ENCODE assay signal across 15 cellular contexts in genomic region chr3:122973893-122974615, GRCh38. TPM values are rescaled to one million over a fixed set of nuclear protein-coding genes. Genes with fewer than 3 reads are reported as not detected.
DNase-seq lines count a peak whose midpoint lies in the region; ATAC-seq and TF ChIP-seq lines count a peak whose summit lies in the region.
"Had no signal": no experiment of that assay in that cellular context is flagged by ENCODE, and none has a peak within 500 bp of the region (broad histone marks: within the 10 kb centered on the region; RNA-seq: fewer than 3 reads in every experiment).

No MANE protein-coding gene starts in this region.

- H3K27me3 Mint-ChIP-seq in activated T-cell treated with anti-CD3 and anti-CD28 coated beads, Interleukin-2, amount 50 U/mL, for 24 hours, result no peaks in the 10 kb centered on the region
- H3K27me3 Mint-ChIP-seq: activated naive CD8-positive, alpha-beta T cell had no signal

- H3K27ac ChIP-seq in cingulate gyrus (ENCODE audit: low read depth, low read length), result peak overlapping the region; percentile 60
- H3K27ac ChIP-seq: neural progenitor cell had no signal

- no peak overlapping the region for H3K27ac Mint-ChIP-seq in activated T-cell treated with anti-CD3 and anti-CD28 coated beads, Interleukin-2, amount 50 U/mL, for 24 hours
- H3K27ac Mint-ChIP-seq: activated naive CD8-positive, alpha-beta T cell had no signal

- no peak overlapping the region for H3K4me3 ChIP-seq in BE2C (ENCODE audit: low read depth, low read length)
- H3K4me3 ChIP-seq: neural progenitor cell had no signal

- peaks cover 33% of the 10 kb centered on the region for H3K4me1 ChIP-seq in BE2C

- no peak overlapping the region for H3K4me3 Mint-ChIP-seq in activated T-cell treated with anti-CD3 and anti-CD28 coated beads, Interleukin-2, amount 50 U/mL, for 24 hours
- H3K4me3 Mint-ChIP-seq: activated naive CD8-positive, alpha-beta T cell had no signal

- peaks cover 37% of the 10 kb centered on the region for H3K27me3 ChIP-seq in BE2C
- H3K27me3 ChIP-seq: neural progenitor cell had no signal

- H3K9me3 Mint-ChIP-seq in activated T-cell treated with anti-CD3 and anti-CD28 coated beads, Interleukin-2, amount 50 U/mL, for 24 hours, result no peaks in the 10 kb centered on the region
- H3K9me3 Mint-ChIP-seq: neural progenitor cell had no signal

- H3K36me3 ChIP-seq in BE2C, result no peaks in the 10 kb centered on the region
- H3K36me3 ChIP-seq: neural progenitor cell had no signal

- TF ChIP-seq CTCF in BE2C (IDR thresholded peaks at IDR 0.05; ENCODE audit: low read depth, low read length), result no peak

- ATAC-seq in HG03565 (IDR thresholded peaks at IDR 0.05; ENCODE audit: unreplicated experiment), result no peak

- DNase-seq in BE2C (peak; percentile 71), NCI-H69 (lab: John Stamatoyannopoulos, UW) (peak; percentile 78), myocyte (ENCODE audit: low read depth) (peak; percentile 85), OCI-M2 (lab: John Stamatoyannopoulos, UW; ENCODE audit: unreplicated experiment) (no peak), AML-193 (lab: John Stamatoyannopoulos, UW) (no peak)
- no peak for DNase-seq in activated T-cell treated with anti-CD3 and anti-CD28 coated beads, Interleukin-2, amount 50 U/mL, for 24 hours
- DNase-seq: activated CD8-positive, alpha-beta memory T cell treated with anti-CD3 and anti-CD28 coated beads, Interleukin-2, amount 10 ng/mL, durations not matched to agents 7 days and 5 days; hippocampal formation; NCI-H1436; NCI-H774 had no signal

- peaks cover 17% of the 10 kb centered on the region for H3K4me1 Mint-ChIP-seq in activated T-cell treated with anti-CD3 and anti-CD28 coated beads, Interleukin-2, amount 50 U/mL, for 24 hours (ENCODE audit: low read depth)

- no peaks in the 10 kb centered on the region for H3K9me3 ChIP-seq in BE2C

- H3K36me3 Mint-ChIP-seq in activated T-cell treated with anti-CD3 and anti-CD28 coated beads, Interleukin-2, amount 50 U/mL, for 24 hours (ENCODE audit: low read depth), result no peaks in the 10 kb centered on the region
- H3K36me3 Mint-ChIP-seq: activated CD8-positive, alpha-beta memory T cell treated with anti-CD3 and anti-CD28 coated beads, Interleukin-2, amount 10 ng/mL, durations not matched to agents 7 days and 5 days; activated naive CD8-positive, alpha-beta T cell; neural progenitor cell had no signal

RNA-seq across cellular contexts. Expression of gene SEMA5B, which starts 53.5 kb away (rescaled TPM):
- 10.7 TPM for polyA plus RNA-seq in BE2C (2012; ENCODE audit: insufficient read depth, insufficient read length, low read depth)
- total RNA-seq in myocyte, result 0.08 and 0.94 TPM in 2 replicates
- polyA plus RNA-seq in myocyte (2012), result 0.04 TPM
- total RNA-seq: activated CD8-positive, alpha-beta memory T cell treated with anti-CD3 and anti-CD28 coated beads, Interleukin-2, amount 10 ng/mL, durations not matched to agents 7 days and 5 days; SK-MEL-5 had no signal

Comparison
In these comparisons a context has a peak if more than half of its experiments do, and no peak if none do; other contexts are left out.
1. DNase-seq: peak in BE2C (single experiment), NCI-H69 (single experiment) and myocyte (single experiment); none in OCI-M2 (single experiment), activated T-cell treated with anti-CD3 and anti-CD28 coated beads, Interleukin-2, amount 50 U/mL, for 24 hours (single experiment) and AML-193 (0 of 2).